ENCODE assay signal across 1 cellular context in the genomic region with DNA sequence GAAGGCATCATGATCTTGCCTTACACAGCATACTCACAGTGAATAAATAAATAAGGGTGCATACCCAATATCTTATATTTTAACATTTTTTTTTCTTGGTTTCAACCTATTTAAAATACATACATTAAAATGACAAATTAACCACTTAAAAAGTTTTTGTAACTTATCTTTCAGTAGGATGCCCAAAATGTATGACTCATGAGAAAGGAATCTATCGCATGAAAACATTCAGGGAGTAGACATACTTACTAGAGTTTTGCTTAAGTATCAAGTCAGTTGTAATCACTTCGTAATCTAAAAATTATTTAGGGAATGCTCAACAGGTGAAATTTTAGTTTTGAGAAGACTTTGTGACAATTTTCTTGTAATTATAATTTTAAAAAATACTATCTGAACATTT.
A peak's percentile ranks its signal among the peaks of the same experiment; 100 is the strongest.
TF ChIP-seq lines count a peak whose summit lies in the region.

No MANE protein-coding gene starts in this region.

TF ChIP-seq in endothelial cell of umbilical vein, 7 proteins besides CTCF, POLR2A, EP300 and RAD21:
- TF ChIP-seq FOS (IDR thresholded peaks at IDR 0.05; ENCODE audit: borderline replicate concordance, insufficient read depth, low read length) = peak; percentile 65
- no peak for TF ChIP-seq GATA2 (IDR thresholded peaks at IDR 0.05; ENCODE audit: insufficient read depth, insufficient read length, low read depth, low read length)
- TF ChIP-seq JUN (IDR thresholded peaks at IDR 0.05; ENCODE audit: borderline replicate concordance, insufficient read depth, insufficient read length, low read depth) = peak; percentile 26
TF ChIP-seq in endothelial cell of umbilical vein: peak in this region for 2.
